ENCODE assay signal across 8 cellular contexts in the genomic region with DNA sequence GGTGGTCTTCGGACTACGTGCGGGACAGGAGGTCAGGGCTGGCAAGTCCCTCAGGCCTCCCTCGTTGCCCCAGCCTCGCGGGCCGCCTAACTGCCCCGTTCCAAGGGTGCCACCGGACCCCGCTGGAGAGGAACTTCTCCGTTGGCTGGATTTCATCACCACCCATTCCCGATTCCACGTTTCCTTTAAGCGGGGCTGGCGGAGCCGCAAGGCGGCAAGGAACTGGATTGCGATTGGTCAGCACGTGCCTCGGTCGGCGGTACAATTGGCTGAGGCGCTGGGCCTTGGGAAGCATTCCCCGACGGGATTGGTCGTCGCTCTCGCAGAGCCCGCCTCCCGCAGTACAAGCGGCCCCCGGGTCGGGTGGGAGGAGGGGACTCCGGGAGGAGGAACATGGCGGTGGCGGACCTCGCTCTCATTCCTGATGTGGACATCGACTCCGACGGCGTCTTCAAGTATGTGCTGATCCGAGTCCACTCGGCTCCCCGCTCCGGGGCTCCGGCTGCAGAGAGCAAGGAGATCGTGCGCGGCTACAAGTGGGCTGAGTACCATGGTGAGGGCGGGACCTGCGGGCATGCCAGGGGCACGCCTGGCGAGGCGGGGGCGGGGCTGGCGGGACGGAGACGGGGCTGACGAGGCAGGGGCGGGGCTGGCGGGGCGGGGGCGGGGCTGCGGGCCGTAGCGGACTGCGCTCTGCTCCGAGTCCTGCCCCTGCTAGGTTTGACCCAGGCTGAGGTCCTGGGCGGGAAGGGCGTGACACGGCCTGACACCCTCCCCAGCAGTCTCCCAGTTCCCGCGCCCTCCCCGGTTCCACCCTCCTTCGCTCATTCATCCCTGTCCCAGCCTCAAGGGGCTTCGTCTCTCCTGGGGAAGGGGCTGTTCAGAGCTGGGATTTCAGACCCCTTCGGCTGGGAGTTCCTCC. TPM values are rescaled to one million over a fixed set of nuclear protein-coding genes. Genes with fewer than 3 reads are reported as not detected.
DNase-seq lines count a peak whose midpoint lies in the region; ATAC-seq and TF ChIP-seq lines count a peak whose summit lies in the region.

A gene (plus strand): TSS at position 372 of the 922 bp plus-strand sequence. CDS start 22 bp downstream, at position 394.

- peaks cover 21% of the 10 kb centered on the region for H4K20me1 ChIP-seq in PC-9 (ENCODE audit: insufficient read depth)

- TF ChIP-seq CTCF in PC-9 (conservative IDR thresholded peaks at IDR 0.05) (no peak), mucosa of descending colon (IDR thresholded peaks at IDR 0.05) (no peak)

- no peaks in the 10 kb centered on the region for H3K9me2 ChIP-seq in PC-9 (ENCODE audit: insufficient read depth)

- no peaks in the 10 kb centered on the region for H3K27me3 ChIP-seq in PC-9 (ENCODE audit: insufficient read depth, low read depth)

- CTCF ChIA-PET in PC-9 (lab: Charles Lee): interaction anchor here (0.7 kb wide), 1 partner anchor 86 kb away, joined by 4 read pairs; no protein-coding TSS in a partner anchor

- ATAC-seq in GM21619 (IDR thresholded peaks at IDR 0.05; ENCODE audit: unreplicated experiment) (peak; percentile 66), mucosa of descending colon (peak; percentile 80)

- peak within 1 kb of the TSS; percentile 80 for H3K4me3 ChIP-seq in Jurkat, Clone E6-1 (ENCODE audit: low read length)
- H3K4me3 ChIP-seq in PC-9: peak within 1 kb of the TSS; percentile 87
- peak within 1 kb of the TSS; percentile 54 for H3K4me3 ChIP-seq in mucosa of descending colon

- no peaks in the 10 kb centered on the region for H3K9me3 ChIP-seq in PC-9 (ENCODE audit: insufficient read depth, low read depth)
- no peaks in the 10 kb centered on the region for H3K9me3 ChIP-seq in mucosa of descending colon

- DNase-seq in DMS153 (lab: John Stamatoyannopoulos, UW): peak; percentile 99
- peak; percentile 98 for DNase-seq in Jurkat, Clone E6-1 (ENCODE audit: low read depth, low spot score)
- peak; percentile 96 to 99 for DNase-seq in PC-9
- DNase-seq in activated T-cell treated with anti-CD3 and anti-CD28 coated beads, Interleukin-2, amount 50 U/mL, for 1 hour: peak; percentile 96
- DNase-seq in epithelial cell of prostate (ENCODE audit: low read depth, low spot score): peak; percentile 95
- DNase-seq in mucosa of descending colon: peak; percentile 98 to 99 (median 98)
- DNase-seq in stimulated activated CD8-positive, alpha-beta memory T cell treated with anti-CD3 and anti-CD28 coated beads, Interleukin-4, amount 100 ng/mL, for 24 hours (ENCODE audit: low read depth): peak; percentile 94

- H3K27ac ChIP-seq in PC-9: peak within 1 kb of the TSS; percentile 80
- H3K27ac ChIP-seq in epithelial cell of prostate: peak within 1 kb of the TSS; percentile 90

- H2AFZ ChIP-seq in PC-9: peak within 1 kb of the TSS; percentile 82; the same call in 1 of the 2 replicates

- no peaks in the 10 kb centered on the region for H3K36me3 ChIP-seq in PC-9 (ENCODE audit: low read depth)
- no peaks in the 10 kb centered on the region for H3K36me3 ChIP-seq in mucosa of descending colon (ENCODE audit: low read depth)

- H3K4me2 ChIP-seq in PC-9: peak within 1 kb of the TSS; percentile 85

- peaks cover 22% of the 10 kb centered on the region; the same call in 1 of the 2 replicates for H3F3A ChIP-seq in PC-9 (ENCODE audit: insufficient read depth, low read depth)

- intact Hi-C loops in PC-9 (cut with micrococcal nuclease; ENCODE audit: unreplicated experiment): loop anchor here (1.0 to 5.0 kb wide), 5 partner anchors 33 to 178 kb away; a partner anchor contains a TSS
- intact Hi-C loops in mucosa of descending colon (cut with DNase I, micrococcal nuclease): no loop called here

- H3K4me1 ChIP-seq in PC-9 (replicated peaks; ENCODE audit: insufficient read depth) (peaks cover 6% of the 10 kb centered on the region; the same call in 1 of the 2 replicates), mucosa of descending colon (ENCODE audit: low read depth) (peaks cover 11% of the 10 kb centered on the region)

- BruUV-seq in PC-9 (replicated peaks; lab: Mats Ljungman, UMichigan): no TSS peak

- POLR2A ChIA-PET in PC-9 (lab: Charles Lee; ENCODE audit: unreplicated experiment): interaction anchor here (0.6 to 0.7 kb wide), 4 partner anchors 12 to 369 kb away, joined by 3 read pairs; a partner anchor contains a TSS

- no peaks in the 10 kb centered on the region for H3K79me2 ChIP-seq in PC-9 (ENCODE audit: low read depth)

RNA-seq across cellular contexts. Expression of the gene that starts here (rescaled TPM):
- 101 TPM for polyA plus RNA-seq in Jurkat, Clone E6-1 (2012; ENCODE audit: insufficient read depth, insufficient read length)
- total RNA-seq in PC-9 (2021) (112 and 114 TPM in 2 replicates), mucosa of descending colon (100 to 1,000 TPM in 2 of 3 donors, 10 to 100 TPM in 1; 96.4 to 163 (median 102) TPM)

Comparison
In these comparisons a context has a peak if more than half of its experiments do, and no peak if none do; other contexts are left out.
1. Peak in every context shown above with its lines: DNase-seq, ATAC-seq, H3K4me3 ChIP-seq and H3K27ac ChIP-seq.